Comparison of ENCODE assay signal across 8 cellular contexts in the genomic region with DNA sequence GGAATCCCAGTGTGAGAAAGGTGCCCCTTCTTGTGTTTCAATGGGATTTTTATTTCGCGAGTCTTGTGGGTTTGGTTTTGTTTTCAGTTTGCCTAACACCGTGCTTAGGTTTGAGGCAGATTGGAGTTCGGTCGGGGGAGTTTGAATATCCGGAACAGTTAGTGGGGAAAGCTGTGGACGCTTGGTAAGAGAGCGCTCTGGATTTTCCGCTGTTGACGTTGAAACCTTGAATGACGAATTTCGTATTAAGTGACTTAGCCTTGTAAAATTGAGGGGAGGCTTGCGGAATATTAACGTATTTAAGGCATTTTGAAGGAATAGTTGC. TPM values are rescaled to one million over a fixed set of nuclear protein-coding genes. Genes with fewer than 3 reads are reported as not detected.
DNase-seq lines count a peak whose midpoint lies in the region; ATAC-seq and TF ChIP-seq lines count a peak whose summit lies in the region.

No MANE protein-coding gene starts in this region.

- peak overlapping the region; percentile 83 to 97 (median 93) for H3K9ac ChIP-seq in BLaER1 treated with 17β-estradiol and CSF1 and Interleukin-3, amounts not matched to agents 10 nM and 100 nM
- H3K9ac ChIP-seq in HCT116 (ENCODE audit: low read length) (peak overlapping the region; percentile 80), rectal smooth muscle tissue (ENCODE audit: low read length) (peak overlapping the region; percentile 96)

- intact Hi-C loops in HCT116 (cut with micrococcal nuclease), result loop anchor here (5.0 kb wide), 1 partner anchor 424 kb away; no protein-coding TSS in a partner anchor

- no peak for TF ChIP-seq POLR2A in HCT116 (IDR thresholded peaks at IDR 0.05; ENCODE audit: borderline replicate concordance, extremely low read depth, insufficient read depth, insufficient read length)

- H3K27me3 ChIP-seq in BLaER1 treated with 17β-estradiol and CSF1 and Interleukin-3, amounts not matched to agents 10 nM and 100 nM, result peaks cover 0 to 1% (median 0%) of the 10 kb centered on the region in 11 experiments; a peak in 1 of 22 replicates
- H3K27me3 ChIP-seq in HCT116 (ENCODE audit: insufficient read depth, low read length) (no peaks in the 10 kb centered on the region), rectal smooth muscle tissue (ENCODE audit: control insufficient read depth, insufficient read depth, low read length) (no peaks in the 10 kb centered on the region)

- no peak for TF ChIP-seq CTCF in HCT116 (IDR thresholded peaks at IDR 0.05 in 2 of 3, conservative IDR thresholded peaks at IDR 0.05 in 1 of 3; ENCODE audit: borderline replicate concordance in 1 of 3, insufficient read depth in 1 of 3, low read depth in 2 of 3, low read length in 2 of 3)
- no peak for TF ChIP-seq CTCF in WI38 (IDR thresholded peaks at IDR 0.05; ENCODE audit: low read depth, low read length)

- CTCF ChIA-PET in HCT116 (lab: Charles Lee), result interaction anchor here (1.0 kb wide), 1 partner anchor 47 kb away, joined by 7 read pairs; no protein-coding TSS in a partner anchor

- H3K9me3 ChIP-seq in BLaER1 treated with 17β-estradiol and CSF1 and Interleukin-3, amounts not matched to agents 10 nM and 100 nM (replicated peaks in 1 of 11), result no peaks in the 10 kb centered on the region
- H3K9me3 ChIP-seq in HCT116 (ENCODE audit: control insufficient read depth in 1 of 2, insufficient read depth in 1 of 2, low read depth in 1 of 2, low read length in 2 of 2), result no peaks in the 10 kb centered on the region

- BruUV-seq in HCT116 (replicated peaks; lab: Mats Ljungman, UMichigan), result no TSS peak

- RAD21 ChIA-PET in HCT116 (lab: Charles Lee; ENCODE audit: low non-redundant PET in 1 of 2, low total read pairs in 2 of 2, uncharacterized antibody in 2 of 2, unreplicated experiment in 2 of 2), result no interaction called here

- peaks cover 19 to 33% (median 27%) of the 10 kb centered on the region in 11 experiments for H3K36me3 ChIP-seq in BLaER1 treated with 17β-estradiol and CSF1 and Interleukin-3, amounts not matched to agents 10 nM and 100 nM
- H3K36me3 ChIP-seq in HCT116 (ENCODE audit: control insufficient read depth in 1 of 2, insufficient read depth in 2 of 2, low read length in 2 of 2) (peaks cover 10 to 18% of the 10 kb centered on the region in 2 experiments; a peak in 2 of 4 replicates), rectal smooth muscle tissue (ENCODE audit: control insufficient read depth, insufficient read depth, low read length) (peaks cover 7% of the 10 kb centered on the region)

- no peak for TF ChIP-seq RAD21 in HCT116 (IDR thresholded peaks at IDR 0.05; ENCODE audit: low read depth)

- peaks cover 27% of the 10 kb centered on the region for H3K79me2 ChIP-seq in HCT116 (ENCODE audit: insufficient read depth, low read length)

- H4K20me1 ChIP-seq in BLaER1 treated with 17β-estradiol and CSF1 and Interleukin-3, amounts not matched to agents 10 nM and 100 nM, result peaks cover 33 to 49% (median 41%) of the 10 kb centered on the region in 11 experiments
- peaks cover 9% of the 10 kb centered on the region; the same call in 1 of the 2 replicates for H4K20me1 ChIP-seq in HCT116 (ENCODE audit: insufficient read depth)

- POLR2A ChIA-PET in HCT116 (lab: Charles Lee), result interaction anchor here (1.0 to 3.7 kb wide), 14 partner anchors 10 to 95 kb away, joined by 3 to 38 read pairs (median 6); a partner anchor contains a TSS

- no peak overlapping the region for H2AFZ ChIP-seq in HCT116 (ENCODE audit: low read depth, low read length, poor library complexity, severe bottlenecking)

- H3K4me1 ChIP-seq in BLaER1 treated with 17β-estradiol and CSF1 and Interleukin-3, amounts not matched to agents 10 nM and 100 nM, result peaks cover 33 to 53% (median 46%) of the 10 kb centered on the region in 10 experiments
- peaks cover 11 to 44% of the 10 kb centered on the region in 2 experiments; a peak in 3 of 4 replicates for H3K4me1 ChIP-seq in HCT116 (ENCODE audit: control insufficient read depth in 1 of 2, insufficient read depth in 2 of 2, low read length in 2 of 2)
- H3K4me1 ChIP-seq in rectal smooth muscle tissue (ENCODE audit: control insufficient read depth, insufficient read depth, low read length), result peaks cover 5% of the 10 kb centered on the region

- no peaks in the 10 kb centered on the region for H3K9me2 ChIP-seq in HCT116 (ENCODE audit: insufficient read depth)

- peak overlapping the region; percentile 83 to 98 (median 93) for H3K4me2 ChIP-seq in BLaER1 treated with 17β-estradiol and CSF1 and Interleukin-3, amounts not matched to agents 10 nM and 100 nM
- peak overlapping the region; percentile 75 for H3K4me2 ChIP-seq in HCT116 (ENCODE audit: low read length)

- H3K4me3 ChIP-seq in BLaER1 treated with 17β-estradiol and CSF1 and Interleukin-3, amounts not matched to agents 10 nM and 100 nM, result peak overlapping the region; percentile 69 to 89 (median 80)
- H3K4me3 ChIP-seq in HCT116 (replicated peaks in 1 of 2; ENCODE audit: low read depth in 1 of 2, low read length in 2 of 2) (peak overlapping the region; percentile 86 to 96), WI38 (ENCODE audit: low read depth, low read length) (peak overlapping the region; percentile 95), rectal smooth muscle tissue (ENCODE audit: low read length) (peak overlapping the region; percentile 88)

- no peak for DNase-seq in HCT116 (ENCODE audit: low read depth, low spot score)
- peak; percentile 24 for DNase-seq in fibroblast of gingiva (ENCODE audit: low read depth)
- no peak for DNase-seq in DMS 273 treated with DMSO at 0.1 percent for 48 hours (lab: John Stamatoyannopoulos, UW)
- no peak for DNase-seq in activated gamma-delta T cell (lab: John Stamatoyannopoulos, UW)

- ATAC-seq in HCT116 (no peak), HG02763 (IDR thresholded peaks at IDR 0.05; ENCODE audit: unreplicated experiment) (no peak)

- peak overlapping the region; percentile 88 to 100 (median 98) for H3K27ac ChIP-seq in BLaER1 treated with 17β-estradiol and CSF1 and Interleukin-3, amounts not matched to agents 10 nM and 100 nM
- H3K27ac ChIP-seq in HCT116 (ENCODE audit: low read depth, low read length) (peak overlapping the region; percentile 95), rectal smooth muscle tissue (ENCODE audit: low read depth, low read length) (peak overlapping the region; percentile 87)

TF ChIP-seq in HCT116, 20 proteins besides CTCF, POLR2A, EP300 and RAD21:
- TF ChIP-seq, protein P1, sequence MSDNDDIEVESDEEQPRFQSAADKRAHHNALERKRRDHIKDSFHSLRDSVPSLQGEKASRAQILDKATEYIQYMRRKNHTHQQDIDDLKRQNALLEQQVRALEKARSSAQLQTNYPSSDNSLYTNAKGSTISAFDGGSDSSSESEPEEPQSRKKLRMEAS (IDR thresholded peaks at IDR 0.05), result no peak
- TF ChIP-seq ZFX (IDR thresholded peaks at IDR 0.05) (no peak), CEBPB (IDR thresholded peaks at IDR 0.05; ENCODE audit: low read depth) (no peak), SRF (IDR thresholded peaks at IDR 0.05; ENCODE audit: low read depth) (no peak), EGR1 (IDR thresholded peaks at IDR 0.05; ENCODE audit: low read depth) (no peak), TCF7L2 (IDR thresholded peaks at IDR 0.05; ENCODE audit: borderline replicate concordance, extremely low read depth, insufficient read depth, insufficient read length) (no peak), FOSL1 (IDR thresholded peaks at IDR 0.05; ENCODE audit: low read depth) (no peak), YY1 (IDR thresholded peaks at IDR 0.05; ENCODE audit: extremely low read depth, insufficient replicate concordance, low read depth, low read length) (no peak), SP1 (IDR thresholded peaks at IDR 0.05; ENCODE audit: low read depth) (no peak), SIN3A (IDR thresholded peaks at IDR 0.05; ENCODE audit: low read depth) (no peak), EZH2phosphoT487 (IDR thresholded peaks at IDR 0.05; ENCODE audit: borderline replicate concordance) (no peak), ZNF274 (IDR thresholded peaks at IDR 0.05; ENCODE audit: low read depth, low read length) (no peak), EZH2 (IDR thresholded peaks at IDR 0.05) (no peak)
- TF ChIP-seq, protein P2, sequence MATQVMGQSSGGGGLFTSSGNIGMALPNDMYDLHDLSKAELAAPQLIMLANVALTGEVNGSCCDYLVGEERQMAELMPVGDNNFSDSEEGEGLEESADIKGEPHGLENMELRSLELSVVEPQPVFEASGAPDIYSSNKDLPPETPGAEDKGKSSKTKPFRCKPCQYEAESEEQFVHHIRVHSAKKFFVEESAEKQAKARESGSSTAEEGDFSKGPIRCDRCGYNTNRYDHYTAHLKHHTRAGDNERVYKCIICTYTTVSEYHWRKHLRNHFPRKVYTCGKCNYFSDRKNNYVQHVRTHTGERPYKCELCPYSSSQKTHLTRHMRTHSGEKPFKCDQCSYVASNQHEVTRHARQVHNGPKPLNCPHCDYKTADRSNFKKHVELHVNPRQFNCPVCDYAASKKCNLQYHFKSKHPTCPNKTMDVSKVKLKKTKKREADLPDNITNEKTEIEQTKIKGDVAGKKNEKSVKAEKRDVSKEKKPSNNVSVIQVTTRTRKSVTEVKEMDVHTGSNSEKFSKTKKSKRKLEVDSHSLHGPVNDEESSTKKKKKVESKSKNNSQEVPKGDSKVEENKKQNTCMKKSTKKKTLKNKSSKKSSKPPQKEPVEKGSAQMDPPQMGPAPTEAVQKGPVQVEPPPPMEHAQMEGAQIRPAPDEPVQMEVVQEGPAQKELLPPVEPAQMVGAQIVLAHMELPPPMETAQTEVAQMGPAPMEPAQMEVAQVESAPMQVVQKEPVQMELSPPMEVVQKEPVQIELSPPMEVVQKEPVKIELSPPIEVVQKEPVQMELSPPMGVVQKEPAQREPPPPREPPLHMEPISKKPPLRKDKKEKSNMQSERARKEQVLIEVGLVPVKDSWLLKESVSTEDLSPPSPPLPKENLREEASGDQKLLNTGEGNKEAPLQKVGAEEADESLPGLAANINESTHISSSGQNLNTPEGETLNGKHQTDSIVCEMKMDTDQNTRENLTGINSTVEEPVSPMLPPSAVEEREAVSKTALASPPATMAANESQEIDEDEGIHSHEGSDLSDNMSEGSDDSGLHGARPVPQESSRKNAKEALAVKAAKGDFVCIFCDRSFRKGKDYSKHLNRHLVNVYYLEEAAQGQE (IDR thresholded peaks at IDR 0.05; ENCODE audit: low read depth), result no peak
TF ChIP-seq in HCT116: peak in this region for 0.

RNA-seq across cellular contexts. Expression of a gene that starts 0.6 kb away (rescaled TPM):
- total RNA-seq in HCT116 (2021; ENCODE audit: unreplicated experiment), result 2,378 TPM
- 2,949 and 2,985 TPM in 2 replicates for polyA plus RNA-seq in HCT116 (2012)

RNA-seq across cellular contexts. Expression of a gene that starts 28.2 kb away (rescaled TPM):
- total RNA-seq in HCT116 (2021; ENCODE audit: unreplicated experiment), result 84.7 TPM
- 61.0 and 68.9 TPM in 2 replicates for polyA plus RNA-seq in HCT116 (2012)

RNA-seq across cellular contexts. Expression of a gene that starts 33.9 kb away (rescaled TPM):
- 2.7 TPM for total RNA-seq in HCT116 (2021; ENCODE audit: unreplicated experiment)
- 1.4 and 2.5 TPM in 2 replicates for polyA plus RNA-seq in HCT116 (2012)
